ENCODE assay signal across 16 cellular contexts in the genomic region with DNA sequence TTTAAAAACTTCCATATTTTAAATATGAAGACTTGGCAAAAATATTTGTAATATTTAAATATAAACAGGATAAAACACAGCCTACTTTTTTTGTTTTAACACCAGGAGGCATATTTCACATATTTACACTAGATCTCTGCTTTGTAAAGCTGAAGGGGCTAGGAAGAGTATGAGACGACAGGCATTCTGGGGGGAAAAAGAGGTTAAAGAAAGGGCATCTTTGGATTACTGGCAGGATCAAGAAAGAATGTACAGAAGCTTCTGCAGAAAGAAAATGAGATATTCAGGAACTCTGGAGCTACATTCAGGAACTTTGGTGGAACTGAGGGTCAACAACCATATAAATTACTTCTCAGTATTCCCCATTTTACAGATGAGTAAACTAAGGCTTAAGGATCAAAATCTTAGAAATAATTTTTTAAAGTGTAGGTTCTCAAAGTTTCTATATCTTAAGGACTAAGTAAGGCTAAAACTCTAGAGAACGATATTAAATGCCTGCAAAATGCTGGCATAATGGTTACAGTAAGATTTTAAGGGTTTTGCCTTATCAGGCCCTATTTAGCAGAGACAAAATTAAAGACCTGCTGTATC.
DNase-seq lines count a peak whose midpoint lies in the region; ATAC-seq, FAIRE-seq and TF ChIP-seq lines count a peak whose summit lies in the region.
"Had no signal": no experiment of that assay in that cellular context is flagged by ENCODE, and none has a peak within 500 bp of the region (broad histone marks: within the 10 kb centered on the region; RNA-seq: fewer than 3 reads in every experiment).

No MANE protein-coding gene starts in this region.

- H3K4me1 ChIP-seq in HepG2 (ENCODE audit: insufficient read depth, low read length) (peaks cover 44% of the 10 kb centered on the region), right lobe of liver (peaks cover 0 to 15% (median 7%) of the 10 kb centered on the region in 4 donors)
- H3K4me1 ChIP-seq: BLaER1 had no signal

- H3K9me3 Mint-ChIP-seq in nephron progenitor cell, result no peaks in the 10 kb centered on the region
- no peaks in the 10 kb centered on the region for H3K9me3 Mint-ChIP-seq in stimulated activated naive CD8-positive, alpha-beta T cell treated with anti-CD3 and anti-CD28 coated beads, Interleukin-15, amount 100 ng/mL, for 72 hours
- H3K9me3 Mint-ChIP-seq: CD8-positive, alpha-beta memory T cell had no signal

- CTCF ChIA-PET in HepG2 (lab: Yijun Ruan, JAX; ENCODE audit: low intra/inter-chr PET ratio, low total read pairs), result no interaction called here

- H3K36me3 ChIP-seq in HepG2 (replicated peaks in 1 of 2; ENCODE audit: control insufficient read depth in 1 of 2, insufficient read depth in 2 of 2, low read length in 2 of 2) (peaks cover 5 to 7% of the 10 kb centered on the region in 2 experiments; a peak in 4 of 5 replicates), right lobe of liver (no peaks in the 10 kb centered on the region)

- H3K27me3 Mint-ChIP-seq in nephron progenitor cell (ENCODE audit: low read depth, poor library complexity), result peaks cover 3% of the 10 kb centered on the region
- no peaks in the 10 kb centered on the region for H3K27me3 Mint-ChIP-seq in stimulated activated naive CD8-positive, alpha-beta T cell treated with anti-CD3 and anti-CD28 coated beads, Interleukin-15, amount 100 ng/mL, for 72 hours

- H3K4me3 ChIP-seq in HepG2 (replicated peaks in 1 of 3; ENCODE audit: insufficient read depth in 1 of 3, low read depth in 2 of 3, low read length in 3 of 3), result no peak overlapping the region
- no peak overlapping the region for H3K4me3 ChIP-seq in right lobe of liver
- H3K4me3 ChIP-seq in dorsolateral prefrontal cortex, result no peak overlapping the region
- H3K4me3 ChIP-seq: BLaER1, GM23248 had no signal

- TF ChIP-seq POLR2A in HepG2 (IDR thresholded peaks at IDR 0.05; ENCODE audit: insufficient read depth in 1 of 2, low read depth in 2 of 2, low read length in 2 of 2), result no peak
- TF ChIP-seq POLR2A in right lobe of liver (IDR thresholded peaks at IDR 0.05), result no peak

- H3K9ac ChIP-seq in HepG2 (ENCODE audit: insufficient read depth, low read depth, low read length), result no peak overlapping the region
- H3K9ac ChIP-seq: BLaER1, GM23248 had no signal

- H3K79me2 ChIP-seq in HepG2 (ENCODE audit: insufficient read depth, low read length), result peaks cover 3% of the 10 kb centered on the region

- intact Hi-C loops in HepG2 (cut with micrococcal nuclease; ENCODE audit: unreplicated experiment), result loop anchor here (10.0 kb wide), 2 partner anchors 94 to 134 kb away; no protein-coding TSS in a partner anchor
- intact Hi-C loops in right lobe of liver (cut with DNase I), result no loop called here
- intact Hi-C loops in dorsolateral prefrontal cortex (cut with DNase I), result no loop called here

- ATAC-seq in HepG2 (no peak), right lobe of liver (no peak), HG03439 (IDR thresholded peaks at IDR 0.05; ENCODE audit: unreplicated experiment) (no peak)
- no peak for ATAC-seq in stimulated activated naive CD8-positive, alpha-beta T cell treated with anti-CD3 and anti-CD28 coated beads, Interleukin-15, amount 100 ng/mL, for 72 hours

- no peaks in the 10 kb centered on the region for H3K27me3 ChIP-seq in HepG2 (ENCODE audit: control insufficient read depth in 1 of 2, insufficient read depth in 2 of 2, low read length in 2 of 2)
- no peaks in the 10 kb centered on the region for H3K27me3 ChIP-seq in right lobe of liver
- H3K27me3 ChIP-seq in dorsolateral prefrontal cortex, result no peaks in the 10 kb centered on the region
- H3K27me3 ChIP-seq: BLaER1 had no signal

- H3K4me3 Mint-ChIP-seq in nephron progenitor cell, result no peak overlapping the region
- H3K4me3 Mint-ChIP-seq in stimulated activated naive CD8-positive, alpha-beta T cell treated with anti-CD3 and anti-CD28 coated beads, Interleukin-15, amount 100 ng/mL, for 72 hours, result no peak overlapping the region
- H3K4me3 Mint-ChIP-seq: CD8-positive, alpha-beta memory T cell had no signal

- no peak overlapping the region for H2AFZ ChIP-seq in HepG2 (ENCODE audit: low read length)
- H2AFZ ChIP-seq: GM23248 had no signal

- no peak for DNase-seq in HepG2 (ENCODE audit: low spot score)
- DNase-seq in right lobe of liver, result no peak
- no peak for DNase-seq in dorsolateral prefrontal cortex
- no peak for DNase-seq in nephron progenitor cell
- DNase-seq in RPMI8226, result no peak
- DNase-seq in stimulated activated naive CD8-positive, alpha-beta T cell treated with anti-CD3 and anti-CD28 coated beads, Interleukin-15, amount 100 ng/mL, for 72 hours, result no peak
- no peak for DNase-seq in NCI-H2227 treated with DMSO at 0.1 percent for 48 hours (lab: John Stamatoyannopoulos, UW)
- DNase-seq: 8988T; AML-193; CD8-positive, alpha-beta memory T cell; DMS53; GM23248; H7 had no signal

- H4K20me1 ChIP-seq in HepG2 (ENCODE audit: insufficient read depth, low read length), result no peaks in the 10 kb centered on the region
- H4K20me1 ChIP-seq: BLaER1 had no signal

- in situ Hi-C loops in HepG2 (cut with HindIII; ENCODE audit: extremely low pct_ligation_motif_present, low pct_unique_long_range_greater_than_20kb), result no loop called here

- H3K4me1 Mint-ChIP-seq in nephron progenitor cell, result no peaks in the 10 kb centered on the region
- H3K4me1 Mint-ChIP-seq in stimulated activated naive CD8-positive, alpha-beta T cell treated with anti-CD3 and anti-CD28 coated beads, Interleukin-15, amount 100 ng/mL, for 72 hours, result no peaks in the 10 kb centered on the region

- WGBS in HepG2 (ENCODE audit: low lambda C conversion rate), result 92% methylated on average over 2 of the region's 2 CpGs
- 91% methylated on average over 2 of the region's 2 CpGs for WGBS in right lobe of liver (ENCODE audit: insufficient coverage, low coverage, low lambda C conversion rate, missing lambda C conversion rate)

- no TSS peak for BruUV-seq in HepG2 (replicated peaks; lab: Mats Ljungman, UMichigan)

- no peak for TF ChIP-seq EP300 in HepG2 (IDR thresholded peaks at IDR 0.05; ENCODE audit: low read depth in 2 of 2, low read length in 2 of 2)
- TF ChIP-seq EP300 in HepG2 (CRISPR knock-in tag; IDR thresholded peaks at IDR 0.05; ENCODE audit: borderline replicate concordance), result no peak

- peak overlapping the region; percentile 31 for H3K27ac Mint-ChIP-seq in nephron progenitor cell
- no peak overlapping the region for H3K27ac Mint-ChIP-seq in stimulated activated naive CD8-positive, alpha-beta T cell treated with anti-CD3 and anti-CD28 coated beads, Interleukin-15, amount 100 ng/mL, for 72 hours

- TF ChIP-seq CTCF in HepG2 (CRISPR knock-in tag; IDR thresholded peaks at IDR 0.05) (no peak), right lobe of liver (IDR thresholded peaks at IDR 0.05) (no peak), dorsolateral prefrontal cortex (IDR thresholded peaks at IDR 0.05 in 54 of 56, conservative IDR thresholded peaks at IDR 0.05 in 2 of 56; ENCODE audit: low read depth in 1 of 56, partially characterized antibody in 56 of 56) (no peak), nephron progenitor cell (IDR thresholded peaks at IDR 0.05) (no peak)

- no peak overlapping the region for H3K27ac ChIP-seq in HepG2 (ENCODE audit: extremely low read length, insufficient read depth, low read length)
- no peak overlapping the region for H3K27ac ChIP-seq in right lobe of liver
- peak overlapping the region in 58 of 59 donors; percentile 1 to 95 (median 85) for H3K27ac ChIP-seq in dorsolateral prefrontal cortex
- H3K27ac ChIP-seq: BLaER1, GM23248 had no signal

- no peak overlapping the region for H3K4me2 ChIP-seq in HepG2 (ENCODE audit: low read depth, low read length)
- H3K4me2 ChIP-seq: BLaER1 had no signal

- no peak for TF ChIP-seq RAD21 in HepG2 (CRISPR knock-in tag; IDR thresholded peaks at IDR 0.05)

- H3K9me3 ChIP-seq in HepG2 (ENCODE audit: low read length), result no peaks in the 10 kb centered on the region
- H3K9me3 ChIP-seq in right lobe of liver, result no peaks in the 10 kb centered on the region

- peaks cover 8% of the 10 kb centered on the region for H3K36me3 Mint-ChIP-seq in nephron progenitor cell (ENCODE audit: low read depth)

- POLR2A ChIA-PET in HepG2 (lab: Yijun Ruan, JAX), result no interaction called here

- FAIRE-seq in HepG2 (lab: Jason Lieb, UNC), result no peak
- FAIRE-seq: GM18507 had no signal

TF ChIP-seq in HepG2, 621 proteins besides CTCF, POLR2A, EP300 and RAD21:
- TF ChIP-seq, protein P1, sequence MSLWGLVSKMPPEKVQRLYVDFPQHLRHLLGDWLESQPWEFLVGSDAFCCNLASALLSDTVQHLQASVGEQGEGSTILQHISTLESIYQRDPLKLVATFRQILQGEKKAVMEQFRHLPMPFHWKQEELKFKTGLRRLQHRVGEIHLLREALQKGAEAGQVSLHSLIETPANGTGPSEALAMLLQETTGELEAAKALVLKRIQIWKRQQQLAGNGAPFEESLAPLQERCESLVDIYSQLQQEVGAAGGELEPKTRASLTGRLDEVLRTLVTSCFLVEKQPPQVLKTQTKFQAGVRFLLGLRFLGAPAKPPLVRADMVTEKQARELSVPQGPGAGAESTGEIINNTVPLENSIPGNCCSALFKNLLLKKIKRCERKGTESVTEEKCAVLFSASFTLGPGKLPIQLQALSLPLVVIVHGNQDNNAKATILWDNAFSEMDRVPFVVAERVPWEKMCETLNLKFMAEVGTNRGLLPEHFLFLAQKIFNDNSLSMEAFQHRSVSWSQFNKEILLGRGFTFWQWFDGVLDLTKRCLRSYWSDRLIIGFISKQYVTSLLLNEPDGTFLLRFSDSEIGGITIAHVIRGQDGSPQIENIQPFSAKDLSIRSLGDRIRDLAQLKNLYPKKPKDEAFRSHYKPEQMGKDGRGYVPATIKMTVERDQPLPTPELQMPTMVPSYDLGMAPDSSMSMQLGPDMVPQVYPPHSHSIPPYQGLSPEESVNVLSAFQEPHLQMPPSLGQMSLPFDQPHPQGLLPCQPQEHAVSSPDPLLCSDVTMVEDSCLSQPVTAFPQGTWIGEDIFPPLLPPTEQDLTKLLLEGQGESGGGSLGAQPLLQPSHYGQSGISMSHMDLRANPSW (CRISPR knock-in tag; IDR thresholded peaks at IDR 0.05; ENCODE audit: borderline replicate concordance), result no peak
- TF ChIP-seq ZNF629 (CRISPR knock-in tag; conservative IDR thresholded peaks at IDR 0.05), result peak; percentile 75
TF ChIP-seq in HepG2: peak in this region for 1.

Comparison
In these comparisons a context has a peak if more than half of its experiments do, and no peak if none do; other contexts are left out.
1. H3K27ac ChIP-seq: peak in dorsolateral prefrontal cortex (58 of 59); none in HepG2 (single experiment) and right lobe of liver (0 of 3).